ENCODE assay signal across 17 cellular contexts in the genomic region with DNA sequence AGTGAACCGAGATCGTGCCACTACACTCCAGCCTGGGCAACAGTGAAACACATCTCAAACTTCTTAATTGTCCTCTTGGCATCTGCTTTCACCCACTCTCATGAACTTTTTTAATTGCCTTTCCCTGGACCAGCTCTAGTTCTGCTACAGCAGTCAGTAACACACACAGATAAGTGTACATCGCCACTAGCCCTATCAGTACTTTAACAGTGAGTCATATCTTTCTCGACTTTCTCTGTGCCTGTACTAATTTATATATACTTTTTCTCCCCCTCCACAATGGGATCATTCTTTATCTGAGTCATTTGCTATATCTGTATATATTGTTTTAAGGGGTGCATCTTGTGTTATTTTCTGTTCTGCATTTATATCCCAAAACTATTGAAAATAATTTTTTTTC. TPM values are rescaled to one million over a fixed set of nuclear protein-coding genes. Genes with fewer than 3 reads are reported as not detected.
DNase-seq lines count a peak whose midpoint lies in the region; ATAC-seq and TF ChIP-seq lines count a peak whose summit lies in the region.
"Had no signal": no experiment of that assay in that cellular context is flagged by ENCODE, and none has a peak within 500 bp of the region (broad histone marks: within the 10 kb centered on the region; RNA-seq: fewer than 3 reads in every experiment).

No MANE protein-coding gene starts in this region.

- H3K9me3 ChIP-seq in left ventricle myocardium inferior (replicated peaks), result no peaks in the 10 kb centered on the region

- H3K27ac ChIP-seq in left ventricle myocardium inferior (replicated peaks), result peak overlapping the region; percentile 71
- H3K27ac ChIP-seq: HL-60 had no signal

- peak overlapping the region; percentile 14 for H3K4me3 ChIP-seq in left ventricle myocardium inferior

- peaks cover 91% of the 10 kb centered on the region for H3K4me1 ChIP-seq in left ventricle myocardium inferior

- no peak overlapping the region for H3K27ac Mint-ChIP-seq in activated naive CD8-positive, alpha-beta T cell treated with anti-CD3 and anti-CD28 coated beads, Interleukin-2, amount 50 U/mL, for 24 hours
- H3K27ac Mint-ChIP-seq in activated naive CD8-positive, alpha-beta T cell treated with anti-CD3 and anti-CD28 coated beads for 36 hours, result no peak overlapping the region
- no peak overlapping the region for H3K27ac Mint-ChIP-seq in activated T-helper 17 cell treated with anti-CD3 and anti-CD28 coated beads, Interleukin-2, amount 50 U/mL, for 72 hours
- no peak overlapping the region for H3K27ac Mint-ChIP-seq in stimulated activated naive CD8-positive, alpha-beta T cell treated with anti-CD3 and anti-CD28 coated beads, Interleukin-15, amount 100 ng/mL, for 72 hours
- H3K27ac Mint-ChIP-seq: activated T-cell treated with anti-CD3 and anti-CD28 coated beads, Interleukin-2, amount 50 U/mL, for 72 hours; stimulated activated naive B cell treated with anti-CD40 and anti-IgM and Interleukin-4, amounts not matched to agents 10 μg/mL and 1 μg/mL and 100 μg/mL, for 72 hours had no signal

- H3K27me3 ChIP-seq in left ventricle myocardium inferior (ENCODE audit: low read depth), result no peaks in the 10 kb centered on the region

- H3K36me3 Mint-ChIP-seq in activated naive CD8-positive, alpha-beta T cell treated with anti-CD3 and anti-CD28 coated beads, Interleukin-2, amount 50 U/mL, for 24 hours (ENCODE audit: low read depth), result peaks cover 18% of the 10 kb centered on the region
- H3K36me3 Mint-ChIP-seq in activated naive CD8-positive, alpha-beta T cell treated with anti-CD3 and anti-CD28 coated beads for 36 hours, result peaks cover 23% of the 10 kb centered on the region
- peaks cover 56% of the 10 kb centered on the region for H3K36me3 Mint-ChIP-seq in activated T-helper 17 cell treated with anti-CD3 and anti-CD28 coated beads, Interleukin-2, amount 50 U/mL, for 72 hours (ENCODE audit: low read depth)

- DNase-seq in activated naive CD8-positive, alpha-beta T cell treated with anti-CD3 and anti-CD28 coated beads, Interleukin-2, amount 50 U/mL, for 24 hours, result no peak
- no peak for DNase-seq in activated naive CD8-positive, alpha-beta T cell treated with anti-CD3 and anti-CD28 coated beads for 36 hours
- DNase-seq in left ventricle myocardium inferior, result no peak
- no peak for DNase-seq in stimulated activated naive CD8-positive, alpha-beta T cell treated with anti-CD3 and anti-CD28 coated beads, Interleukin-15, amount 100 ng/mL, for 72 hours
- DNase-seq in GM10248 (ENCODE audit: extremely low spot score), result no peak
- DNase-seq: activated CD4-positive, alpha-beta T cell treated with anti-CD3 and anti-CD28 coated beads, Interleukin-2, amount 50 U/mL, for 4 hours; activated T-cell treated with anti-CD3 and anti-CD28 coated beads, Interleukin-2, amount 50 U/mL, for 72 hours; head of caudate nucleus; Karpas-422; NCI-H1436 treated with DMSO at 0.1 percent for 48 hours; NCI-H345; nucleus accumbens; stimulated activated naive B cell treated with anti-CD40 and anti-IgM and Interleukin-4, amounts not matched to agents 10 μg/mL and 1 μg/mL and 100 μg/mL, for 72 hours had no signal

- H3K36me3 ChIP-seq in left ventricle myocardium inferior, result peaks cover 32% of the 10 kb centered on the region

- ATAC-seq in activated naive CD8-positive, alpha-beta T cell treated with anti-CD3 and anti-CD28 coated beads, Interleukin-2, amount 50 U/mL, for 24 hours, result peak; percentile 44
- ATAC-seq in activated T-helper 17 cell treated with anti-CD3 and anti-CD28 coated beads, Interleukin-2, amount 50 U/mL, for 72 hours (replicated peaks), result peak; percentile 54
- peak; percentile 45 for ATAC-seq in stimulated activated naive CD8-positive, alpha-beta T cell treated with anti-CD3 and anti-CD28 coated beads, Interleukin-15, amount 100 ng/mL, for 72 hours
- no peak for ATAC-seq in HG03432 (IDR thresholded peaks at IDR 0.05; ENCODE audit: unreplicated experiment)
- ATAC-seq in GM21447 (IDR thresholded peaks at IDR 0.05; ENCODE audit: unreplicated experiment), result no peak
- ATAC-seq: stimulated activated naive B cell treated with anti-CD40 and anti-IgM and Interleukin-4, amounts not matched to agents 10 μg/mL and 1 μg/mL and 100 μg/mL, for 72 hours had no signal

- POLR2A ChIA-PET in GM10248 (lab: Yijun Ruan, JAX), result no interaction called here

- peaks cover 44% of the 10 kb centered on the region for H3K4me1 Mint-ChIP-seq in activated naive CD8-positive, alpha-beta T cell treated with anti-CD3 and anti-CD28 coated beads, Interleukin-2, amount 50 U/mL, for 24 hours
- peaks cover 42% of the 10 kb centered on the region for H3K4me1 Mint-ChIP-seq in activated naive CD8-positive, alpha-beta T cell treated with anti-CD3 and anti-CD28 coated beads for 36 hours
- peaks cover 28% of the 10 kb centered on the region for H3K4me1 Mint-ChIP-seq in activated T-helper 17 cell treated with anti-CD3 and anti-CD28 coated beads, Interleukin-2, amount 50 U/mL, for 72 hours
- H3K4me1 Mint-ChIP-seq in stimulated activated naive CD8-positive, alpha-beta T cell treated with anti-CD3 and anti-CD28 coated beads, Interleukin-15, amount 100 ng/mL, for 72 hours, result peaks cover 39% of the 10 kb centered on the region

- H3K4me3 Mint-ChIP-seq in activated naive CD8-positive, alpha-beta T cell treated with anti-CD3 and anti-CD28 coated beads, Interleukin-2, amount 50 U/mL, for 24 hours, result no peak overlapping the region
- no peak overlapping the region for H3K4me3 Mint-ChIP-seq in activated naive CD8-positive, alpha-beta T cell treated with anti-CD3 and anti-CD28 coated beads for 36 hours
- H3K4me3 Mint-ChIP-seq in activated T-helper 17 cell treated with anti-CD3 and anti-CD28 coated beads, Interleukin-2, amount 50 U/mL, for 72 hours, result no peak overlapping the region
- H3K4me3 Mint-ChIP-seq in stimulated activated naive CD8-positive, alpha-beta T cell treated with anti-CD3 and anti-CD28 coated beads, Interleukin-15, amount 100 ng/mL, for 72 hours, result no peak overlapping the region
- H3K4me3 Mint-ChIP-seq: activated T-cell treated with anti-CD3 and anti-CD28 coated beads, Interleukin-2, amount 50 U/mL, for 72 hours; stimulated activated naive B cell treated with anti-CD40 and anti-IgM and Interleukin-4, amounts not matched to agents 10 μg/mL and 1 μg/mL and 100 μg/mL, for 72 hours had no signal

- no peaks in the 10 kb centered on the region for H3K9me3 Mint-ChIP-seq in activated naive CD8-positive, alpha-beta T cell treated with anti-CD3 and anti-CD28 coated beads, Interleukin-2, amount 50 U/mL, for 24 hours
- H3K9me3 Mint-ChIP-seq in activated naive CD8-positive, alpha-beta T cell treated with anti-CD3 and anti-CD28 coated beads for 36 hours, result no peaks in the 10 kb centered on the region
- H3K9me3 Mint-ChIP-seq in activated T-helper 17 cell treated with anti-CD3 and anti-CD28 coated beads, Interleukin-2, amount 50 U/mL, for 72 hours, result no peaks in the 10 kb centered on the region
- no peaks in the 10 kb centered on the region for H3K9me3 Mint-ChIP-seq in stimulated activated naive CD8-positive, alpha-beta T cell treated with anti-CD3 and anti-CD28 coated beads, Interleukin-15, amount 100 ng/mL, for 72 hours
- H3K9me3 Mint-ChIP-seq: activated T-cell treated with anti-CD3 and anti-CD28 coated beads, Interleukin-2, amount 50 U/mL, for 72 hours; stimulated activated naive B cell treated with anti-CD40 and anti-IgM and Interleukin-4, amounts not matched to agents 10 μg/mL and 1 μg/mL and 100 μg/mL, for 72 hours had no signal

- TF ChIP-seq CTCF in left ventricle myocardium inferior (IDR thresholded peaks at IDR 0.05; ENCODE audit: borderline replicate concordance), result no peak
- TF ChIP-seq CTCF in GM10248 (IDR thresholded peaks at IDR 0.05; ENCODE audit: control extremely low read depth, extremely low read depth, low read depth, missing control alignments), result no peak

- CTCF ChIA-PET in GM10248 (lab: Yijun Ruan, JAX), result interaction anchor here (1.2 kb wide), 1 partner anchor 22 kb away, joined by 3 read pairs; no protein-coding TSS in a partner anchor

- H3K27me3 Mint-ChIP-seq in activated naive CD8-positive, alpha-beta T cell treated with anti-CD3 and anti-CD28 coated beads, Interleukin-2, amount 50 U/mL, for 24 hours, result no peaks in the 10 kb centered on the region
- no peaks in the 10 kb centered on the region for H3K27me3 Mint-ChIP-seq in activated naive CD8-positive, alpha-beta T cell treated with anti-CD3 and anti-CD28 coated beads for 36 hours
- no peaks in the 10 kb centered on the region for H3K27me3 Mint-ChIP-seq in activated T-helper 17 cell treated with anti-CD3 and anti-CD28 coated beads, Interleukin-2, amount 50 U/mL, for 72 hours
- H3K27me3 Mint-ChIP-seq in stimulated activated naive CD8-positive, alpha-beta T cell treated with anti-CD3 and anti-CD28 coated beads, Interleukin-15, amount 100 ng/mL, for 72 hours, result no peaks in the 10 kb centered on the region
- H3K27me3 Mint-ChIP-seq: stimulated activated naive B cell treated with anti-CD40 and anti-IgM and Interleukin-4, amounts not matched to agents 10 μg/mL and 1 μg/mL and 100 μg/mL, for 72 hours had no signal

- intact Hi-C loops in left ventricle myocardium inferior (cut with micrococcal nuclease), result no loop called here

RNA-seq across cellular contexts. Expression of a gene that starts 6.7 kb away (rescaled TPM):
- 10 to 100 TPM; 10.7 to 10.9 TPM for total RNA-seq in activated naive CD8-positive, alpha-beta T cell treated with anti-CD3 and anti-CD28 coated beads for 36 hours
- total RNA-seq in activated T-helper 17 cell treated with anti-CD3 and anti-CD28 coated beads, Interleukin-2, amount 50 U/mL, for 72 hours, result 10 to 100 TPM in 1 of 2 donors, 1 to 10 TPM in 1; 9.3 to 11.0 TPM
- total RNA-seq in left ventricle myocardium inferior, result 42.4 TPM

RNA-seq across cellular contexts. Expression of a gene that starts 19.8 kb away (rescaled TPM):
- total RNA-seq in activated naive CD8-positive, alpha-beta T cell treated with anti-CD3 and anti-CD28 coated beads for 36 hours, result under 1 TPM; 0.35 to 0.44 TPM
- total RNA-seq in activated T-helper 17 cell treated with anti-CD3 and anti-CD28 coated beads, Interleukin-2, amount 50 U/mL, for 72 hours, result 1 to 10 TPM in 1 of 2 donors, under 1 TPM in 1; 0.84 to 1.6 TPM
- 0.96 TPM for total RNA-seq in left ventricle myocardium inferior

RNA-seq across cellular contexts. Expression of a gene that starts 24.0 kb away (rescaled TPM):
- total RNA-seq in activated naive CD8-positive, alpha-beta T cell treated with anti-CD3 and anti-CD28 coated beads for 36 hours, result 1 to 10 TPM; 3.8 to 4.0 TPM
- total RNA-seq in activated T-helper 17 cell treated with anti-CD3 and anti-CD28 coated beads, Interleukin-2, amount 50 U/mL, for 72 hours, result 1 to 10 TPM; 2.8 to 3.8 TPM
- total RNA-seq in left ventricle myocardium inferior, result 2.1 TPM

RNA-seq across cellular contexts. Expression of a gene that starts 54.9 kb away (rescaled TPM):
- 10 to 100 TPM; 32.2 to 33.3 TPM for total RNA-seq in activated naive CD8-positive, alpha-beta T cell treated with anti-CD3 and anti-CD28 coated beads for 36 hours
- 10 to 100 TPM; 28.5 to 31.2 TPM for total RNA-seq in activated T-helper 17 cell treated with anti-CD3 and anti-CD28 coated beads, Interleukin-2, amount 50 U/mL, for 72 hours
- total RNA-seq in left ventricle myocardium inferior, result 197 TPM

Comparison
In these comparisons a context has a peak if more than half of its experiments do, and no peak if none do; other contexts are left out.
1. ATAC-seq: peak in activated naive CD8-positive, alpha-beta T cell treated with anti-CD3 and anti-CD28 coated beads, Interleukin-2, amount 50 U/mL, for 24 hours (single experiment), activated T-helper 17 cell treated with anti-CD3 and anti-CD28 coated beads, Interleukin-2, amount 50 U/mL, for 72 hours (single experiment) and stimulated activated naive CD8-positive, alpha-beta T cell treated with anti-CD3 and anti-CD28 coated beads, Interleukin-15, amount 100 ng/mL, for 72 hours (single experiment); none in HG03432 (single experiment) and GM21447 (single experiment).